9 cellular contexts compared by ENCODE assay signal in genomic region chr1:107267489-107267888, GRCh38.
"Had no signal": no experiment of that assay in that cellular context is flagged by ENCODE, and none has a peak within 500 bp of the region (broad histone marks: within the 10 kb centered on the region; RNA-seq: fewer than 3 reads in every experiment).

No MANE protein-coding gene starts in this region.

- H3K9ac ChIP-seq: GM23248 had no signal

- H3K36me3 ChIP-seq: HAP-1 had no signal

- ATAC-seq: HCT116, HepG2 had no signal

- H3K27ac ChIP-seq: GM23248, HL-60 had no signal

- H3K4me3 ChIP-seq: GM23248, HAP-1 had no signal

- H3K4me1 ChIP-seq: HAP-1 had no signal

- H3K9me3 ChIP-seq: HAP-1 had no signal

- DNase-seq: GM23248, GOT3, H7, HFFc6, KBM-7 had no signal
